ENCODE assay signal across 11 cellular contexts in genomic region chr22:42922374-42923177, GRCh38.
DNase-seq lines count a peak whose midpoint lies in the region; ATAC-seq, FAIRE-seq and TF ChIP-seq lines count a peak whose summit lies in the region.
"Had no signal": no experiment of that assay in that cellular context is flagged by ENCODE, and none has a peak within 500 bp of the region (broad histone marks: within the 10 kb centered on the region; RNA-seq: fewer than 3 reads in every experiment).

No MANE protein-coding gene starts in this region.

- TF ChIP-seq CTCF in coronary artery (IDR thresholded peaks at IDR 0.05): no peak

- peaks cover 0 to 7% (median 0%) of the 10 kb centered on the region in 5 donors for H3K36me3 Mint-ChIP-seq in naive thymus-derived CD4-positive, alpha-beta T cell

- H3K27ac ChIP-seq in BLaER1 (no peak overlapping the region), coronary artery (peak overlapping the region; percentile 32 to 86)
- H3K27ac ChIP-seq in naive thymus-derived CD4-positive, alpha-beta T cell (ENCODE audit: low read depth, low read length): no peak overlapping the region

- peak overlapping the region in 7 of 10 donors; percentile 34 to 59 (median 44) for H3K4me3 Mint-ChIP-seq in naive thymus-derived CD4-positive, alpha-beta T cell
- H3K4me3 Mint-ChIP-seq: GM23338 had no signal

- peaks cover 99% of the 10 kb centered on the region for H4K20me1 ChIP-seq in BLaER1

- CTCF ChIA-PET in naive thymus-derived CD4-positive, alpha-beta T cell (lab: Charles Lee): no interaction called here

- H3K4me3 ChIP-seq in BLaER1 (no peak overlapping the region), coronary artery (peak overlapping the region; percentile 7)
- H3K4me3 ChIP-seq in Jurkat, Clone E6-1 (ENCODE audit: low read length): no peak overlapping the region
- no peak overlapping the region for H3K4me3 ChIP-seq in naive thymus-derived CD4-positive, alpha-beta T cell (ENCODE audit: low read length)
- H3K4me3 ChIP-seq: GM23338 had no signal

- no peaks in the 10 kb centered on the region for H3K27me3 ChIP-seq in BLaER1
- H3K27me3 ChIP-seq in naive thymus-derived CD4-positive, alpha-beta T cell (ENCODE audit: control insufficient read depth in 2 of 2, insufficient read depth in 2 of 2, low read length in 2 of 2): no peaks in the 10 kb centered on the region

- peaks cover 6% of the 10 kb centered on the region for H3K36me3 ChIP-seq in BLaER1
- H3K36me3 ChIP-seq in naive thymus-derived CD4-positive, alpha-beta T cell (ENCODE audit: control insufficient read depth in 2 of 3, insufficient read depth in 3 of 3, low read length in 3 of 3): no peaks in the 10 kb centered on the region

- H3K4me1 Mint-ChIP-seq in naive thymus-derived CD4-positive, alpha-beta T cell: peaks cover 4 to 65% (median 51%) of the 10 kb centered on the region in 7 donors

- no peaks in the 10 kb centered on the region for H3K9me3 ChIP-seq in BLaER1
- H3K9me3 ChIP-seq in naive thymus-derived CD4-positive, alpha-beta T cell (ENCODE audit: control insufficient read depth in 2 of 3, low read length in 3 of 3): no peaks in the 10 kb centered on the region

- DNase-seq in Jurkat, Clone E6-1 (ENCODE audit: low read depth, low spot score): peak; percentile 26
- DNase-seq in coronary artery (ENCODE audit: low spot score) (no peak), RCC 7860 (ENCODE audit: low spot score) (no peak), pons (ENCODE audit: low spot score) (no peak)
- peak in 1 of 9 donors; percentile 5 for DNase-seq in naive thymus-derived CD4-positive, alpha-beta T cell
- DNase-seq: hippocampal formation, NCI-H1930 had no signal

- H3K27me3 Mint-ChIP-seq in naive thymus-derived CD4-positive, alpha-beta T cell: no peaks in the 10 kb centered on the region

- POLR2A ChIA-PET in naive thymus-derived CD4-positive, alpha-beta T cell (lab: Charles Lee): interaction anchor here (0.6 kb wide), 1 partner anchor 9 kb away, joined by 5 read pairs; no protein-coding TSS in a partner anchor

- H3K27ac Mint-ChIP-seq in naive thymus-derived CD4-positive, alpha-beta T cell: peak overlapping the region in 7 of 9 donors; percentile 14 to 78 (median 26)
- H3K27ac Mint-ChIP-seq: GM23338 had no signal

- peaks cover 86% of the 10 kb centered on the region for H3K4me1 ChIP-seq in BLaER1
- H3K4me1 ChIP-seq in naive thymus-derived CD4-positive, alpha-beta T cell (ENCODE audit: control insufficient read depth in 2 of 2, insufficient read depth in 2 of 2, low read length in 2 of 2): no peaks in the 10 kb centered on the region

- FAIRE-seq in RCC 7860 (lab: Jason Lieb, UNC): no peak

- 0 out of 2 replicates have a peak overlapping the region, but pooled peaks have one; percentile 10 for H3K9ac ChIP-seq in BLaER1

- peak; percentile 61 for ATAC-seq in naive thymus-derived CD4-positive, alpha-beta T cell
- ATAC-seq in activated CD4-positive, CD25-positive, alpha-beta regulatory T cell treated with anti-CD3 and anti-CD28 coated beads, Interleukin-2, amount 50 U/mL, for 24 hours: no peak
- no peak for ATAC-seq in GM21360 (IDR thresholded peaks at IDR 0.05; ENCODE audit: unreplicated experiment)
- ATAC-seq: GM23338 had no signal

- H3K4me2 ChIP-seq in BLaER1: peak overlapping the region; percentile 37
- H3K4me2 ChIP-seq: GM23338 had no signal

- intact Hi-C loops in naive thymus-derived CD4-positive, alpha-beta T cell (cut with micrococcal nuclease): no loop called here

- H3K9me3 Mint-ChIP-seq in naive thymus-derived CD4-positive, alpha-beta T cell: no peaks in the 10 kb centered on the region
- H3K9me3 Mint-ChIP-seq: GM23338 had no signal

Comparison
In these comparisons a context has a peak if more than half of its experiments do, and no peak if none do; other contexts are left out.
1. H3K27ac ChIP-seq: peak in coronary artery (2 of 2); none in BLaER1 (single experiment) and naive thymus-derived CD4-positive, alpha-beta T cell (single experiment).